1 cellular context compared by ENCODE assay signal in the genomic region with DNA sequence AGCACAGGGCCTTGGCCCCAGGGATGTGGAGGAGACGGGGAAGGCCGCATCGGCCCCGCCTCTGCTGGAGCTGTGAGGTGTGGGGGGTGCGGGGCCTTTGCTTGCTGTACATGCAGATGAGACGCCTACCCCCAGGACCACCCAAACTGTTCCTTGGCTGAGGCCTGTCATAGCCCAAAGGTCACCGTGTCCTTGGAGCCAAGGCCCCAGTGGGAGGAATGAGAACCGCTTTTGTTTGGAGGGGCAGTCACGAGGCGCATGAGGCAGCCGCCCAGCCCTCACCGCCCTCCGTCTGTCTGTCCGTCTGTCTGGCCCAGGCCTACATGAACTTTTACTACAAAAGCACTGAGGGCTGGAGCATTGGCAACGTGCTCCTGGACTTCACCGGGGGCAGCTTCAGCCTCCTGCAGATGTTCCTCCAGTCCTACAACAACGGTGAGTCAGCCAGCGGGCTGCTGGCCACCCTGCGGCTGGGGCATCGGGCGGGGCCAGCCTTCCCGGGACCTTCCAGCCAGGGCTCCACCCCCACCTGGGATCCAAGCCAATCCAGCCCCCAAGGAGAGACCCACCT.
TF ChIP-seq lines count a peak whose summit lies in the region.

No MANE protein-coding gene starts in this region.

TF ChIP-seq in endothelial cell of umbilical vein, 7 proteins besides CTCF, POLR2A, EP300 and RAD21:
- TF ChIP-seq GATA2 (IDR thresholded peaks at IDR 0.05; ENCODE audit: insufficient read depth, insufficient read length, low read depth, low read length) = no peak
- peak; percentile 65 for TF ChIP-seq POLR2AphosphoS5 (IDR thresholded peaks at IDR 0.05; ENCODE audit: insufficient read depth, low read depth, low read length)
- peak; percentile 38 for TF ChIP-seq FOS (IDR thresholded peaks at IDR 0.05; ENCODE audit: borderline replicate concordance, insufficient read depth, low read length)
- TF ChIP-seq, protein P1, sequence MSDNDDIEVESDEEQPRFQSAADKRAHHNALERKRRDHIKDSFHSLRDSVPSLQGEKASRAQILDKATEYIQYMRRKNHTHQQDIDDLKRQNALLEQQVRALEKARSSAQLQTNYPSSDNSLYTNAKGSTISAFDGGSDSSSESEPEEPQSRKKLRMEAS (IDR thresholded peaks at IDR 0.05; ENCODE audit: insufficient read depth, insufficient read length) = no peak
- no peak for TF ChIP-seq EZH2 (IDR thresholded peaks at IDR 0.05; ENCODE audit: borderline replicate concordance, low read depth, low read length, severe bottlenecking)
- no peak for TF ChIP-seq MYC (IDR thresholded peaks at IDR 0.05; ENCODE audit: low read depth, low read length)
- no peak for TF ChIP-seq JUN (IDR thresholded peaks at IDR 0.05; ENCODE audit: borderline replicate concordance, insufficient read depth, insufficient read length, low read depth)
